ENCODE assay signal across 8 cellular contexts in genomic region chr14:67820428-67820881, GRCh38. TPM values are rescaled to one million over a fixed set of nuclear protein-coding genes. Genes with fewer than 3 reads are reported as not detected.
DNase-seq lines count a peak whose midpoint lies in the region; ATAC-seq and TF ChIP-seq lines count a peak whose summit lies in the region.

No MANE protein-coding gene starts in this region.

- peaks cover 0 to 7% (median 1%) of the 10 kb centered on the region in 4 donors for H3K36me3 ChIP-seq in stomach

- H3K9me3 ChIP-seq in iPS-18c (ENCODE audit: control insufficient read depth, insufficient read depth, low read length) (no peaks in the 10 kb centered on the region), stomach (no peaks in the 10 kb centered on the region)

- CTCF ChIA-PET in activated CD8-positive, alpha-beta T cell treated with anti-CD3 and anti-CD28 coated beads for 36 hours (lab: Charles Lee): interaction anchor here (0.8 kb wide), 1 partner anchor 1309 kb away, joined by 3 read pairs; no protein-coding TSS in a partner anchor

- TF ChIP-seq CTCF in activated CD8-positive, alpha-beta T cell treated with anti-CD3 and anti-CD28 coated beads for 36 hours (IDR thresholded peaks at IDR 0.05): no peak
- no peak for TF ChIP-seq CTCF in stomach (IDR thresholded peaks at IDR 0.05)

- H3K4me3 ChIP-seq in iPS-18c (ENCODE audit: insufficient read depth, low read depth, low read length) (peak overlapping the region; percentile 61), stomach (peak overlapping the region; percentile 77 to 96 (median 85))

- TF ChIP-seq EP300 in stomach (IDR thresholded peaks at IDR 0.05): no peak

- in situ Hi-C loops in KBM-7 (cut with MboI; ENCODE audit: low pct_unique_long_range_greater_than_20kb, low sequenced_read_pairs): no loop called here

- POLR2A ChIA-PET in activated CD8-positive, alpha-beta T cell treated with anti-CD3 and anti-CD28 coated beads for 36 hours (lab: Charles Lee): interaction anchor here (0.9 to 1.2 kb wide), 4 partner anchors 21 to 997 kb away, joined by 3 to 5 read pairs (median 4); partner anchors contain the start of gene RDH11

- peaks cover 10 to 35% (median 27%) of the 10 kb centered on the region in 4 donors for H3K4me1 ChIP-seq in stomach

- H3K27ac Mint-ChIP-seq in activated CD8-positive, alpha-beta T cell treated with anti-CD3 and anti-CD28 coated beads for 36 hours: peak overlapping the region; percentile 99

- H3K4me1 Mint-ChIP-seq in activated CD8-positive, alpha-beta T cell treated with anti-CD3 and anti-CD28 coated beads for 36 hours (ENCODE audit: low read depth): peaks cover 18% of the 10 kb centered on the region

- ATAC-seq in activated CD8-positive, alpha-beta T cell treated with anti-CD3 and anti-CD28 coated beads for 36 hours: peak; percentile 21
- ATAC-seq in HG03571 (IDR thresholded peaks at IDR 0.05; ENCODE audit: unreplicated experiment) (no peak), left lobe of liver (no peak), HG02884 (IDR thresholded peaks at IDR 0.05; ENCODE audit: unreplicated experiment) (no peak)

- H3K4me3 Mint-ChIP-seq in activated CD8-positive, alpha-beta T cell treated with anti-CD3 and anti-CD28 coated beads for 36 hours: peak overlapping the region; percentile 99

- H3K36me3 Mint-ChIP-seq in activated CD8-positive, alpha-beta T cell treated with anti-CD3 and anti-CD28 coated beads for 36 hours (ENCODE audit: low read depth): peaks cover 4% of the 10 kb centered on the region

- H3K9me3 Mint-ChIP-seq in activated CD8-positive, alpha-beta T cell treated with anti-CD3 and anti-CD28 coated beads for 36 hours: no peaks in the 10 kb centered on the region

- H3K27ac ChIP-seq in stomach: peak overlapping the region in 4 of 5 donors; percentile 74 to 80 (median 76)

- intact Hi-C loops in activated CD8-positive, alpha-beta T cell treated with anti-CD3 and anti-CD28 coated beads for 36 hours (cut with micrococcal nuclease): no loop called here
- intact Hi-C loops in stomach (cut with DNase I; ENCODE audit: low total_unique reads): no loop called here

- H3K27me3 Mint-ChIP-seq in activated CD8-positive, alpha-beta T cell treated with anti-CD3 and anti-CD28 coated beads for 36 hours: no peaks in the 10 kb centered on the region

- TF ChIP-seq POLR2A in stomach (IDR thresholded peaks at IDR 0.05): no peak

- WGBS in stomach, 5 donors: 7 to 18% (median 12%) methylated on average over 12 of the region's 12 CpGs

- H3K27me3 ChIP-seq in stomach: no peaks in the 10 kb centered on the region

- DNase-seq in ELR (ENCODE audit: low read depth) (peak; percentile 80), KBM-7 (peak; percentile 26), stomach (no peak), left lobe of liver (ENCODE audit: low spot score) (no peak)
- peak; percentile 58 for DNase-seq in activated CD8-positive, alpha-beta T cell treated with anti-CD3 and anti-CD28 coated beads for 36 hours

RNA-seq across cellular contexts. Expression of gene RAD51B, which starts 0.9 kb away (rescaled TPM):
- 10 to 100 TPM; 38.2 to 40.6 TPM for total RNA-seq in activated CD8-positive, alpha-beta T cell treated with anti-CD3 and anti-CD28 coated beads for 36 hours
- total RNA-seq in stomach: 10 to 100 TPM; 12.1 to 30.7 (median 19.3) TPM
- 1 to 10 TPM; 1.8 to 4.6 (median 3.8) TPM for polyA plus RNA-seq in stomach
- 3.3 TPM for total RNA-seq in left lobe of liver

RNA-seq across cellular contexts. Expression of gene ZFYVE26, which starts 4.1 kb away (rescaled TPM):
- total RNA-seq in activated CD8-positive, alpha-beta T cell treated with anti-CD3 and anti-CD28 coated beads for 36 hours: 10 to 100 TPM; 14.4 to 16.8 TPM
- total RNA-seq in stomach (100 to 1,000 TPM in 1 of 5 donors, 10 to 100 TPM in 4; 11.3 to 201 (median 34.1) TPM), left lobe of liver (9.9 TPM)
- 1 to 10 TPM; 2.1 to 3.4 (median 2.9) TPM for polyA plus RNA-seq in stomach

Comparison
In these comparisons a context has a peak if more than half of its experiments do, and no peak if none do; other contexts are left out.
1. DNase-seq: peak in ELR (single experiment), KBM-7 (single experiment) and activated CD8-positive, alpha-beta T cell treated with anti-CD3 and anti-CD28 coated beads for 36 hours (single experiment); none in stomach (single experiment) and left lobe of liver (single experiment).